ENCODE assay signal across 16 cellular contexts in the genomic region with DNA sequence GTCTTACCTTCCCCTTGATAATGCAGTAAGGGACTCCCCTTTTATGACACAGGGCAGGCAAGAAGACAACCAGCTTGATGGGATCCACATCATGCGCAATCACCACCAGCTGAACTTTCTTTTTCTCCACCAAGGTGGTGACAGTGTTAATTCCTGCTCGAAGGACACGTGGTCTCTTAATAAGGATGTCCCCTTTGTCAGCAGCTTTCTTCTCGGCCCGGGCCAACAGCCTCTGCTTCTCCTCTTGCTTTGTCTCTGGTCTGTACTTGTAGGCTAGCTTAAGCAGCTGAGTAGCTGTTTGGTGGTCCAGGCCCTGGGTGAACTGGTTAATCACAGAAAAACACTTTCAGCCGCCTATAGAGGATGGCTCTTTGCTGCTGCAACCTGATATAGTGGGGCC. TPM values are rescaled to one million over a fixed set of nuclear protein-coding genes. Genes with fewer than 3 reads are reported as not detected.
A peak's percentile ranks its signal among the peaks of the same experiment; 100 is the strongest.
DNase-seq lines count a peak whose midpoint lies in the region; ATAC-seq and TF ChIP-seq lines count a peak whose summit lies in the region.
"Had no signal": no experiment of that assay in that cellular context is flagged by ENCODE, and none has a peak within 500 bp of the region (broad histone marks: within the 10 kb centered on the region; RNA-seq: fewer than 3 reads in every experiment).

No MANE protein-coding gene starts in this region.

- no peak overlapping the region for H3K4me3 ChIP-seq in GM23338
- H3K4me3 ChIP-seq: GM12878, GM23248 had no signal

- TF ChIP-seq CTCF in GM23338 (conservative IDR thresholded peaks at IDR 0.05; ENCODE audit: low read depth in 2 of 2) (no peak), nephron progenitor cell (IDR thresholded peaks at IDR 0.05) (no peak), progenitor cell of endocrine pancreas (IDR thresholded peaks at IDR 0.05; ENCODE audit: unreplicated experiment) (no peak)

- H3K9me3 Mint-ChIP-seq in GM23338 (peaks cover 50% of the 10 kb centered on the region), nephron progenitor cell (peaks cover 96% of the 10 kb centered on the region), progenitor cell of endocrine pancreas (ENCODE audit: low read depth) (peaks cover 16% of the 10 kb centered on the region)
- H3K9me3 Mint-ChIP-seq: CD8-positive, alpha-beta memory T cell had no signal

- 0 out of 2 replicates have a peak overlapping the region, but pooled peaks have one; percentile 69 for H3K27ac ChIP-seq in GM23338 (ENCODE audit: low read depth)
- H3K27ac ChIP-seq: GM23248 had no signal

- H3K9me2 ChIP-seq in GM23338 (ENCODE audit: insufficient read depth): no peaks in the 10 kb centered on the region; the same call in none of the 2 replicates

- no peaks in the 10 kb centered on the region for H3K27me3 ChIP-seq in GM23338 (ENCODE audit: insufficient read depth)

- H4K20me1 ChIP-seq in GM23338 (replicated peaks; ENCODE audit: insufficient read depth): no peaks in the 10 kb centered on the region; the same call in none of the 2 replicates

- H3K4me2 ChIP-seq in GM23338: no peak overlapping the region

- ATAC-seq in GM23338 (no peak), HG03097 (IDR thresholded peaks at IDR 0.05; ENCODE audit: low FRiP score, unreplicated experiment) (no peak)
- ATAC-seq: GM12878, HCT116 had no signal

- DNase-seq in GM23338 (ENCODE audit: low spot score) (no peak), nephron progenitor cell (no peak), progenitor cell of endocrine pancreas (ENCODE audit: low spot score, unreplicated experiment) (no peak), NCI-H526 treated with DMSO at 0.1 percent for 48 hours (lab: John Stamatoyannopoulos, UW) (no peak)
- no peak for DNase-seq in stimulated activated CD4-positive, alpha-beta T cell treated with anti-CD3 and anti-CD28 coated beads, Interleukin-4, amount 100 ng/mL, for 24 hours
- DNase-seq: C1 segment of cervical spinal cord; CD8-positive, alpha-beta memory T cell; DMS 273 treated with DMSO at 0.1 percent for 48 hours; DMS79; EL; GDM1; GM23248; H9 had no signal

- H3K27me3 Mint-ChIP-seq in GM23338 (ENCODE audit: insufficient read depth, low read depth, poor library complexity) (peaks cover 7% of the 10 kb centered on the region), nephron progenitor cell (ENCODE audit: low read depth, poor library complexity) (no peaks in the 10 kb centered on the region), progenitor cell of endocrine pancreas (no peaks in the 10 kb centered on the region)
- H3K27me3 Mint-ChIP-seq: CD8-positive, alpha-beta memory T cell had no signal

- H3K36me3 ChIP-seq in GM23338 (ENCODE audit: insufficient read depth): peaks cover 80% of the 10 kb centered on the region

- no peak overlapping the region for H3K27ac Mint-ChIP-seq in GM23338
- H3K27ac Mint-ChIP-seq in nephron progenitor cell: peak overlapping the region; percentile 48
- peak overlapping the region; percentile 29 for H3K27ac Mint-ChIP-seq in progenitor cell of endocrine pancreas
- H3K27ac Mint-ChIP-seq: CD8-positive, alpha-beta memory T cell; H9 had no signal

- H3K4me1 ChIP-seq in GM23338 (ENCODE audit: insufficient read depth): no peaks in the 10 kb centered on the region

- H3K79me2 ChIP-seq in GM23338 (replicated peaks; ENCODE audit: insufficient read depth): peaks cover 94% of the 10 kb centered on the region

- peaks cover 96% of the 10 kb centered on the region for H3K36me3 Mint-ChIP-seq in GM23338 (ENCODE audit: low read depth)
- H3K36me3 Mint-ChIP-seq in nephron progenitor cell (ENCODE audit: low read depth): peaks cover 100% of the 10 kb centered on the region
- peaks cover 89% of the 10 kb centered on the region for H3K36me3 Mint-ChIP-seq in progenitor cell of endocrine pancreas (ENCODE audit: insufficient read depth)

- no peaks in the 10 kb centered on the region; the same call in 2 of the 3 replicates for H3K4me1 Mint-ChIP-seq in GM23338
- peaks cover 6% of the 10 kb centered on the region for H3K4me1 Mint-ChIP-seq in nephron progenitor cell
- no peaks in the 10 kb centered on the region for H3K4me1 Mint-ChIP-seq in progenitor cell of endocrine pancreas (ENCODE audit: low read depth)

- H2AFZ ChIP-seq in GM23338: no peak overlapping the region
- H2AFZ ChIP-seq: GM23248 had no signal

- H3F3A ChIP-seq in GM23338 (replicated peaks; ENCODE audit: low read depth): no peaks in the 10 kb centered on the region

- H3K4me3 Mint-ChIP-seq in GM23338 (no peak overlapping the region), nephron progenitor cell (no peak overlapping the region), progenitor cell of endocrine pancreas (ENCODE audit: low read depth) (no peak overlapping the region)
- H3K4me3 Mint-ChIP-seq: H9 had no signal

TF ChIP-seq in GM23338, 12 proteins besides CTCF, POLR2A, EP300 and RAD21 (continues in another document):
- TF ChIP-seq STAT1 (IDR thresholded peaks at IDR 0.05; ENCODE audit: unreplicated experiment) (no peak), CREB1 (CRISPR knock-in tag; IDR thresholded peaks at IDR 0.05; ENCODE audit: low read depth) (no peak), EZH2phosphoT487 (IDR thresholded peaks at IDR 0.05; ENCODE audit: unreplicated experiment) (no peak), POLR2AphosphoS5 (IDR thresholded peaks at IDR 0.05; ENCODE audit: low read depth) (no peak), NANOG (IDR thresholded peaks at IDR 0.05; ENCODE audit: borderline replicate concordance) (no peak), ZNF331 (CRISPR knock-in tag; IDR thresholded peaks at IDR 0.05; ENCODE audit: low read depth) (no peak), JUNB (IDR thresholded peaks at IDR 0.05; ENCODE audit: unreplicated experiment) (no peak), ZNF114 (CRISPR knock-in tag; IDR thresholded peaks at IDR 0.05) (no peak), ETS1 (IDR thresholded peaks at IDR 0.05) (no peak), EZH2 (IDR thresholded peaks at IDR 0.05; ENCODE audit: low read depth, unreplicated experiment) (no peak)
- TF ChIP-seq, protein P1, sequence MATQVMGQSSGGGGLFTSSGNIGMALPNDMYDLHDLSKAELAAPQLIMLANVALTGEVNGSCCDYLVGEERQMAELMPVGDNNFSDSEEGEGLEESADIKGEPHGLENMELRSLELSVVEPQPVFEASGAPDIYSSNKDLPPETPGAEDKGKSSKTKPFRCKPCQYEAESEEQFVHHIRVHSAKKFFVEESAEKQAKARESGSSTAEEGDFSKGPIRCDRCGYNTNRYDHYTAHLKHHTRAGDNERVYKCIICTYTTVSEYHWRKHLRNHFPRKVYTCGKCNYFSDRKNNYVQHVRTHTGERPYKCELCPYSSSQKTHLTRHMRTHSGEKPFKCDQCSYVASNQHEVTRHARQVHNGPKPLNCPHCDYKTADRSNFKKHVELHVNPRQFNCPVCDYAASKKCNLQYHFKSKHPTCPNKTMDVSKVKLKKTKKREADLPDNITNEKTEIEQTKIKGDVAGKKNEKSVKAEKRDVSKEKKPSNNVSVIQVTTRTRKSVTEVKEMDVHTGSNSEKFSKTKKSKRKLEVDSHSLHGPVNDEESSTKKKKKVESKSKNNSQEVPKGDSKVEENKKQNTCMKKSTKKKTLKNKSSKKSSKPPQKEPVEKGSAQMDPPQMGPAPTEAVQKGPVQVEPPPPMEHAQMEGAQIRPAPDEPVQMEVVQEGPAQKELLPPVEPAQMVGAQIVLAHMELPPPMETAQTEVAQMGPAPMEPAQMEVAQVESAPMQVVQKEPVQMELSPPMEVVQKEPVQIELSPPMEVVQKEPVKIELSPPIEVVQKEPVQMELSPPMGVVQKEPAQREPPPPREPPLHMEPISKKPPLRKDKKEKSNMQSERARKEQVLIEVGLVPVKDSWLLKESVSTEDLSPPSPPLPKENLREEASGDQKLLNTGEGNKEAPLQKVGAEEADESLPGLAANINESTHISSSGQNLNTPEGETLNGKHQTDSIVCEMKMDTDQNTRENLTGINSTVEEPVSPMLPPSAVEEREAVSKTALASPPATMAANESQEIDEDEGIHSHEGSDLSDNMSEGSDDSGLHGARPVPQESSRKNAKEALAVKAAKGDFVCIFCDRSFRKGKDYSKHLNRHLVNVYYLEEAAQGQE (IDR thresholded peaks at IDR 0.05; ENCODE audit: unreplicated experiment): no peak

RNA-seq across cellular contexts. Expression of gene ZNF431, which starts 8.0 kb away (rescaled TPM):
- 47.5 and 48.4 TPM in 2 replicates for total RNA-seq in GM23338 (2014; rRNA removed; shearing (Covaris generic))
- 12.6 and 18.0 TPM in 2 replicates for polyA plus RNA-seq in GM23338 (2016; fragmentation: Nextera tagmentation; extraction: Ambion mirVana)
- 55.4 and 60.0 TPM in 2 replicates for total RNA-seq in progenitor cell of endocrine pancreas
